In the genomic region with DNA sequence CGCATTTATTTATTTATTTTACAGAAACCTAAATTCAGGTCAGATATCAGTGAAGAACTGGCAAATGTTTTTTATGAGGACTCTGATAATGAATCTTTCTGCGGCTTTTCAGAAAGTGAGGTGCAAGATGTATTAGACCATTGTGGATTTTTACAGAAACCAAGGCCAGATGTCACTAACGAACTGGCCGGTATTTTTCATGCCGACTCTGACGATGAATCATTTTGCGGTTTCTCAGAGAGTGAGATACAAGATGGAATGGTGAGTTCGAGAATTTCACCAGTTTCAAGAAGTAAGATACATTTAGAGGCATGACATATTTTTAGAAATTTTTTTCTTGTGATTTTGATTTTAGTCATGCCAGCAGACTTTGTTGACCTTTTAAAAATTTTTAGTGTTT, we compare ENCODE assay signal across 12 cellular contexts. TPM values are rescaled to one million over a fixed set of nuclear protein-coding genes. Genes with fewer than 3 reads are reported as not detected.
DNase-seq lines count a peak whose midpoint lies in the region; ATAC-seq and TF ChIP-seq lines count a peak whose summit lies in the region.
"Had no signal": no experiment of that assay in that cellular context is flagged by ENCODE, and none has a peak within 500 bp of the region (broad histone marks: within the 10 kb centered on the region; RNA-seq: fewer than 3 reads in every experiment).

No MANE protein-coding gene starts in this region.

- H4K20me1 ChIP-seq in OCI-LY3 (ENCODE audit: insufficient read depth, low read length): peaks cover 80% of the 10 kb centered on the region

- H2AFZ ChIP-seq in OCI-LY3 (ENCODE audit: low read depth, low read length): no peak overlapping the region

- peaks cover 86% of the 10 kb centered on the region for H3K79me2 ChIP-seq in OCI-LY3 (ENCODE audit: low read length)

- peak; percentile 82 for ATAC-seq in GM18520 (IDR thresholded peaks at IDR 0.05; ENCODE audit: unreplicated experiment)
- ATAC-seq in HG03025 (IDR thresholded peaks at IDR 0.05; ENCODE audit: low FRiP score, unreplicated experiment): peak; percentile 53
- ATAC-seq in GM18868 (IDR thresholded peaks at IDR 0.05; ENCODE audit: unreplicated experiment): no peak

- intact Hi-C loops in Calu3 (cut with micrococcal nuclease; ENCODE audit: unreplicated experiment): loop anchor here (10.0 kb wide), 1 partner anchor 74 kb away; no protein-coding TSS in a partner anchor

- H3K4me3 ChIP-seq in OCI-LY3 (ENCODE audit: low read length) (peak overlapping the region; percentile 59), fibroblast of villous mesenchyme (ENCODE audit: low read depth, low read length) (no peak overlapping the region)
- H3K4me3 ChIP-seq: thoracic aorta had no signal

- BruUV-seq in Calu3 (replicated peaks; lab: Mats Ljungman, UMichigan): no TSS peak

- H3K36me3 Mint-ChIP-seq in nephron progenitor cell (ENCODE audit: low read depth) (peaks cover 42% of the 10 kb centered on the region), Calu3 (ENCODE audit: insufficient read depth, unreplicated experiment) (peaks cover 44% of the 10 kb centered on the region)

- CTCF ChIA-PET in Calu3 (lab: Charles Lee): no interaction called here

- H3K27me3 ChIP-seq in OCI-LY3 (ENCODE audit: low read depth, low read length): no peaks in the 10 kb centered on the region

- H3K9me3 Mint-ChIP-seq in nephron progenitor cell (no peaks in the 10 kb centered on the region), Calu3 (ENCODE audit: low read depth, unreplicated experiment) (no peaks in the 10 kb centered on the region)
- H3K9me3 Mint-ChIP-seq: nephron had no signal

- H3K27ac Mint-ChIP-seq in nephron progenitor cell: no peak overlapping the region
- no peak overlapping the region for H3K27ac Mint-ChIP-seq in Calu3 (ENCODE audit: unreplicated experiment)
- H3K27ac Mint-ChIP-seq: nephron had no signal

- peaks cover 45% of the 10 kb centered on the region for H3K4me1 ChIP-seq in OCI-LY3 (ENCODE audit: low read length)

- DNase-seq in fibroblast of villous mesenchyme (ENCODE audit: low read depth): peak; percentile 28
- DNase-seq in nephron progenitor cell: no peak
- DNase-seq in Calu3: no peak
- DNase-seq: activated naive CD4-positive, alpha-beta T cell treated with anti-CD3 and anti-CD28 coated beads, Interleukin-2, amount 50 U/mL, for 16 hours; NCI-H748 treated with DMSO at 0.1 percent for 48 hours; stimulated activated CD4-positive, alpha-beta T cell treated with anti-CD3 and anti-CD28 coated beads, Interleukin-2, amount 100 ng/mL, for 48 hours had no signal

- H3K27ac ChIP-seq in OCI-LY3 (ENCODE audit: low read length): peak overlapping the region; percentile 88
- H3K27ac ChIP-seq: thoracic aorta had no signal

- peak overlapping the region; percentile 91 for H3K4me2 ChIP-seq in OCI-LY3 (ENCODE audit: low read length)

- H3K36me3 ChIP-seq in OCI-LY3 (replicated peaks; ENCODE audit: low read depth, low read length): peaks cover 49% of the 10 kb centered on the region
- H3K36me3 ChIP-seq: thoracic aorta had no signal

- H3K27me3 Mint-ChIP-seq in nephron progenitor cell (ENCODE audit: low read depth, poor library complexity) (no peaks in the 10 kb centered on the region), Calu3 (ENCODE audit: unreplicated experiment) (no peaks in the 10 kb centered on the region)

- H3K4me1 Mint-ChIP-seq in nephron progenitor cell: peaks cover 24% of the 10 kb centered on the region
- H3K4me1 Mint-ChIP-seq in Calu3 (ENCODE audit: low read depth, unreplicated experiment): peaks cover 24% of the 10 kb centered on the region

- H3K4me3 Mint-ChIP-seq in nephron progenitor cell (no peak overlapping the region), Calu3 (ENCODE audit: low read depth, unreplicated experiment) (no peak overlapping the region)
- H3K4me3 Mint-ChIP-seq: nephron had no signal

- TF ChIP-seq CTCF in OCI-LY3 (IDR thresholded peaks at IDR 0.05; ENCODE audit: low read depth, low read length) (no peak), fibroblast of villous mesenchyme (IDR thresholded peaks at IDR 0.05; ENCODE audit: insufficient read depth, low read depth, low read length) (no peak), nephron progenitor cell (IDR thresholded peaks at IDR 0.05) (no peak), Calu3 (IDR thresholded peaks at IDR 0.05; ENCODE audit: unreplicated experiment) (no peak)

- H3K9me3 ChIP-seq in OCI-LY3 (ENCODE audit: insufficient read depth, low read length): no peaks in the 10 kb centered on the region
- H3K9me3 ChIP-seq: thoracic aorta had no signal

- peak overlapping the region; percentile 33; the same call in 1 of the 2 replicates for H3K9ac ChIP-seq in OCI-LY3 (ENCODE audit: low read length)

RNA-seq across cellular contexts. Expression of gene CDCA7, which starts 4.6 kb away (rescaled TPM):
- total RNA-seq in fibroblast of villous mesenchyme: 5.5 and 5.6 TPM in 2 replicates
- total RNA-seq in Calu3 (2022): 39.0 and 48.2 TPM in 2 replicates
